ENCODE assay signal across 8 cellular contexts in the genomic region with DNA sequence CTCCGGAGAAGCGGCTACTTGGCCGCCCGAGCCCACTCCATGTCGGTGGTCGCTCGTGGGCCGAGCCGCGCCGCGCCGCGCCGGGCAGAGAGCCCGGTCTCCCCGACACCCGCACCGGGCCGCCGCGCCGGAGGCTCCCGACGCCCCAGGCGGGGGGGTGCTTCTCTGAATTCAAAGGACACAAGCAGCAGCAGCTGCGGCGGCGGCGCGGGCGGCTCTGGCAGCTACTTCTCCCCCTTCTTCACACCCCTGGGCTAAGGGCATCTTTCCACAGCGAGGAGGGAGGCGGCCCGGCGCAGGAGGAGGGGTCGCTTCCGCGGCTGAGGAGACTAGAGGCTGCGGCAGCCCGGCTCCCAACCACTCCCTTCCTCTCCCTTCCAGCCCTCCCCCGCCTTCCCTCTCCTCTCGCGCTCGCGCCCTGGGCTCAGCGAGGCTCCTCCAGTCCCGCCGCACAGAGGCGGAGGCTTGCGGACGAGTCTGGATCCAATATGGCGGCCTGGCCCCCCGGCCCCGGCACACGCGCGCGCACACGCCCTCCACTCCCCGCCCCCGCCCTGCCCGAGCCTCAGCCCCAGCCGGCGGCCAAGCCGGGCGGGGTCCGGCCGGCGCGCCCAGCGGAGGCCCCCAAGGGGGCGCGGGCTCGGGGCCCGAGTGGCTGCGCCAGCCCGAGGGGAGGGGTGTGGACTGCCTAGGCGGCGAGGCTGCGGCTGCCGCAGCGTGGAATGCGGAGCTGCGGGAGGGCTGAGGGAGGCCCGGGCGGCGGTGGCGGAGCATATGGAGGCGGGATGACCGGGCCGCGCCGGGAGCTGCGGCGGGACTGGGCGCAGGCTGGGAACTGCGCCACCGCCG. TPM values are rescaled to one million over a fixed set of nuclear protein-coding genes. Genes with fewer than 3 reads are reported as not detected.
A peak's percentile ranks its signal among the peaks of the same experiment; 100 is the strongest.
DNase-seq lines count a peak whose midpoint lies in the region; ATAC-seq lines count a peak whose summit lies in the region.

A gene with protein sequence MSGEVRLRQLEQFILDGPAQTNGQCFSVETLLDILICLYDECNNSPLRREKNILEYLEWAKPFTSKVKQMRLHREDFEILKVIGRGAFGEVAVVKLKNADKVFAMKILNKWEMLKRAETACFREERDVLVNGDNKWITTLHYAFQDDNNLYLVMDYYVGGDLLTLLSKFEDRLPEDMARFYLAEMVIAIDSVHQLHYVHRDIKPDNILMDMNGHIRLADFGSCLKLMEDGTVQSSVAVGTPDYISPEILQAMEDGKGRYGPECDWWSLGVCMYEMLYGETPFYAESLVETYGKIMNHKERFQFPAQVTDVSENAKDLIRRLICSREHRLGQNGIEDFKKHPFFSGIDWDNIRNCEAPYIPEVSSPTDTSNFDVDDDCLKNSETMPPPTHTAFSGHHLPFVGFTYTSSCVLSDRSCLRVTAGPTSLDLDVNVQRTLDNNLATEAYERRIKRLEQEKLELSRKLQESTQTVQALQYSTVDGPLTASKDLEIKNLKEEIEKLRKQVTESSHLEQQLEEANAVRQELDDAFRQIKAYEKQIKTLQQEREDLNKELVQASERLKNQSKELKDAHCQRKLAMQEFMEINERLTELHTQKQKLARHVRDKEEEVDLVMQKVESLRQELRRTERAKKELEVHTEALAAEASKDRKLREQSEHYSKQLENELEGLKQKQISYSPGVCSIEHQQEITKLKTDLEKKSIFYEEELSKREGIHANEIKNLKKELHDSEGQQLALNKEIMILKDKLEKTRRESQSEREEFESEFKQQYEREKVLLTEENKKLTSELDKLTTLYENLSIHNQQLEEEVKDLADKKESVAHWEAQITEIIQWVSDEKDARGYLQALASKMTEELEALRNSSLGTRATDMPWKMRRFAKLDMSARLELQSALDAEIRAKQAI (N-terminal part only) (minus strand): TSS at position 490 of the 849 bp plus-strand sequence. CDS start 1,310 bp downstream, outside the sequence.

- CTCF ChIA-PET in activated CD8-positive, alpha-beta memory T cell treated with anti-CD3 and anti-CD28 coated beads, Interleukin-2, amount 10 ng/mL, durations not matched to agents 7 days and 5 days (lab: Charles Lee), result no interaction called here

- H3K4me3 Mint-ChIP-seq in activated CD8-positive, alpha-beta memory T cell treated with anti-CD3 and anti-CD28 coated beads, Interleukin-2, amount 10 ng/mL, durations not matched to agents 7 days and 5 days, result peak within 1 kb of the TSS; percentile 74
- H3K4me3 Mint-ChIP-seq in stimulated activated naive B cell treated with anti-CD40 and anti-IgM and Interleukin-4, amounts not matched to agents 10 μg/mL and 1 μg/mL and 100 μg/mL, for 72 hours, result peak within 1 kb of the TSS; percentile 86 to 88

- peak within 1 kb of the TSS; percentile 95 for H3K27ac ChIP-seq in epithelial cell of prostate

- peaks cover 65% of the 10 kb centered on the region for H3K27me3 Mint-ChIP-seq in activated CD8-positive, alpha-beta memory T cell treated with anti-CD3 and anti-CD28 coated beads, Interleukin-2, amount 10 ng/mL, durations not matched to agents 7 days and 5 days
- H3K27me3 Mint-ChIP-seq in stimulated activated naive B cell treated with anti-CD40 and anti-IgM and Interleukin-4, amounts not matched to agents 10 μg/mL and 1 μg/mL and 100 μg/mL, for 72 hours, result peaks cover 35 to 56% of the 10 kb centered on the region in 2 donors

- H3K36me3 Mint-ChIP-seq in activated CD8-positive, alpha-beta memory T cell treated with anti-CD3 and anti-CD28 coated beads, Interleukin-2, amount 10 ng/mL, durations not matched to agents 7 days and 5 days, result no peaks in the 10 kb centered on the region
- H3K36me3 Mint-ChIP-seq in stimulated activated naive B cell treated with anti-CD40 and anti-IgM and Interleukin-4, amounts not matched to agents 10 μg/mL and 1 μg/mL and 100 μg/mL, for 72 hours, result no peaks in the 10 kb centered on the region

- H3K27ac Mint-ChIP-seq in activated CD8-positive, alpha-beta memory T cell treated with anti-CD3 and anti-CD28 coated beads, Interleukin-2, amount 10 ng/mL, durations not matched to agents 7 days and 5 days, result no peak within 1 kb of the TSS
- H3K27ac Mint-ChIP-seq in stimulated activated naive B cell treated with anti-CD40 and anti-IgM and Interleukin-4, amounts not matched to agents 10 μg/mL and 1 μg/mL and 100 μg/mL, for 72 hours, result peak within 1 kb of the TSS; percentile 76

- no peaks in the 10 kb centered on the region for H3K9me3 Mint-ChIP-seq in activated CD8-positive, alpha-beta memory T cell treated with anti-CD3 and anti-CD28 coated beads, Interleukin-2, amount 10 ng/mL, durations not matched to agents 7 days and 5 days (ENCODE audit: low read depth)
- no peaks in the 10 kb centered on the region for H3K9me3 Mint-ChIP-seq in stimulated activated naive B cell treated with anti-CD40 and anti-IgM and Interleukin-4, amounts not matched to agents 10 μg/mL and 1 μg/mL and 100 μg/mL, for 72 hours

- peak; percentile 64 for ATAC-seq in HG02642 (IDR thresholded peaks at IDR 0.05; ENCODE audit: poor library complexity, unreplicated experiment)
- peak; percentile 71 for ATAC-seq in activated CD8-positive, alpha-beta memory T cell treated with anti-CD3 and anti-CD28 coated beads, Interleukin-2, amount 10 ng/mL, durations not matched to agents 7 days and 5 days
- peak; percentile 70 to 77 for ATAC-seq in stimulated activated naive B cell treated with anti-CD40 and anti-IgM and Interleukin-4, amounts not matched to agents 10 μg/mL and 1 μg/mL and 100 μg/mL, for 72 hours (replicated peaks)
- no peak for ATAC-seq in GM18870 (IDR thresholded peaks at IDR 0.05; ENCODE audit: unreplicated experiment)

- DNase-seq in DMS79 (lab: John Stamatoyannopoulos, UW), result peak; percentile 92
- DNase-seq in NCI-H446 (lab: John Stamatoyannopoulos, UW), result peak; percentile 73 to 88
- peak; percentile 42 for DNase-seq in activated CD8-positive, alpha-beta memory T cell treated with anti-CD3 and anti-CD28 coated beads, Interleukin-2, amount 10 ng/mL, durations not matched to agents 7 days and 5 days
- peak; percentile 20 for DNase-seq in epithelial cell of prostate (ENCODE audit: low read depth, low spot score)
- peak; percentile 92 for DNase-seq in mesenteric fat pad (ENCODE audit: low spot score)
- DNase-seq in stimulated activated naive B cell treated with anti-CD40 and anti-IgM and Interleukin-4, amounts not matched to agents 10 μg/mL and 1 μg/mL and 100 μg/mL, for 72 hours, result peak; percentile 18

- H3K4me1 Mint-ChIP-seq in activated CD8-positive, alpha-beta memory T cell treated with anti-CD3 and anti-CD28 coated beads, Interleukin-2, amount 10 ng/mL, durations not matched to agents 7 days and 5 days, result peaks cover 18% of the 10 kb centered on the region
- peaks cover 2 to 7% of the 10 kb centered on the region in 2 donors for H3K4me1 Mint-ChIP-seq in stimulated activated naive B cell treated with anti-CD40 and anti-IgM and Interleukin-4, amounts not matched to agents 10 μg/mL and 1 μg/mL and 100 μg/mL, for 72 hours

RNA-seq across cellular contexts. Expression of the gene that starts here (rescaled TPM):
- 1 to 10 TPM; 1.3 to 2.8 TPM for total RNA-seq in activated CD8-positive, alpha-beta memory T cell treated with anti-CD3 and anti-CD28 coated beads, Interleukin-2, amount 10 ng/mL, durations not matched to agents 7 days and 5 days
- total RNA-seq in mesenteric fat pad, result 42.5 TPM

Comparison
In these comparisons a context has a peak if more than half of its experiments do, and no peak if none do; other contexts are left out.
1. RNA of the gene that starts here (total RNA-seq): 42.5 TPM in mesenteric fat pad (single experiment); 1.3 to 2.8 TPM in activated CD8-positive, alpha-beta memory T cell treated with anti-CD3 and anti-CD28 coated beads, Interleukin-2, amount 10 ng/mL, durations not matched to agents 7 days and 5 days; every median in the first group is over 10 times any median in the second.
2. DNase-seq: peak in every context shown above with its lines; median percentile 92 in DMS79; 92 in mesenteric fat pad; 80 in NCI-H446; 42 in activated CD8-positive, alpha-beta memory T cell treated with anti-CD3 and anti-CD28 coated beads, Interleukin-2, amount 10 ng/mL, durations not matched to agents 7 days and 5 days; 20 in epithelial cell of prostate; 18 in stimulated activated naive B cell treated with anti-CD40 and anti-IgM and Interleukin-4, amounts not matched to agents 10 μg/mL and 1 μg/mL and 100 μg/mL, for 72 hours.